ENCODE assay signal across 28 cellular contexts in the genomic region with DNA sequence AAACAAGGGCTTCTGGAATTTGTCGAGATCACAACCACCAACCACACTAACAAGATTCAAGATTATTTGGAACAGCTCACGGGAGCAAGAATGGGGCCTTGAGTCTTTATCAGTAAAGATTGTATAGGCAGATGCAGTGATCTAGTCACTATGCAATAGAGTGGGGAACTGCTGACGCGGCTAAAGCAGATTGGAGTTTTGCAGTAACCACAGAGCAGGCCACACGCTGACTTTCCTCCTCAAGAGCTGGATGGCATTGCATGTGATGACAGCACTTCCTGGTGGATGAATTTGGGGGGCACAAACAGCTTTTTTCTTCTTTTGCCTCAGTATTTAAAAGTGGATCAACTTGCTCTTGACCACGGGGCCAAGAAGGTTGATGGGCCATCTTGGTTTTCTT. TPM values are rescaled to one million over a fixed set of nuclear protein-coding genes. Genes with fewer than 3 reads are reported as not detected.
"Had no signal": no experiment of that assay in that cellular context is flagged by ENCODE, and none has a peak within 500 bp of the region (broad histone marks: within the 10 kb centered on the region; RNA-seq: fewer than 3 reads in every experiment).

No MANE protein-coding gene starts in this region.

- H3K4me3 ChIP-seq: hepatocyte, left lung, lung, psoas muscle, right atrium auricular region, skin epidermis, tibial artery had no signal

- ATAC-seq: activated CD4-positive, alpha-beta T cell treated with anti-CD3 and anti-CD28 coated beads for 36 hours; foreskin keratinocyte; left lung; natural killer cell; psoas muscle; stimulated activated effector memory CD8-positive, alpha-beta T cell treated with anti-CD3 and anti-CD28 coated beads, Interleukin-12 subunit alpha, Interleukin-12 subunit beta, amount 100 ng/mL, for 72 hours; stimulated activated naive CD8-positive, alpha-beta T cell treated with anti-CD3 and anti-CD28 coated beads, Interleukin-15, amount 100 ng/mL, for 72 hours; WTC11 had no signal

- H3K79me2 ChIP-seq: hepatocyte had no signal

- H3K27me3 ChIP-seq: foreskin keratinocyte, hepatocyte, right atrium auricular region had no signal

- FAIRE-seq: astrocyte, colon had no signal

- H2AFZ ChIP-seq: hepatocyte had no signal

- H3K9me3 ChIP-seq: left lung, psoas muscle, right atrium auricular region, tibial artery had no signal

- DNase-seq: activated CD4-positive, alpha-beta T cell treated with anti-CD3 and anti-CD28 coated beads for 36 hours; activated CD4-positive, alpha-beta T cell treated with anti-CD3 and anti-CD28 coated beads, Interleukin-2, amount 50 U/mL, for 48 hours; activated CD8-positive, alpha-beta memory T cell treated with anti-CD3 and anti-CD28 coated beads, Interleukin-2, amount 50 U/mL, for 48 hours; activated naive CD4-positive, alpha-beta T cell treated with Interleukin-2 at 50 U/mL for 16 hours; activated naive CD8-positive, alpha-beta T cell treated with anti-CD3 and anti-CD28 coated beads for 36 hours; activated T-cell treated with anti-CD3 and anti-CD28 coated beads, Interleukin-2, amount 50 U/mL, for 48 hours; effector memory CD4-positive, alpha-beta T cell; foreskin keratinocyte; glutamatergic neuron; kidney glomerular epithelial cell; left lung; natural killer cell; psoas muscle; stimulated activated CD4-positive, alpha-beta T cell treated with anti-CD3 and anti-CD28 coated beads, Interleukin-2, amount 100 ng/mL, for 24 hours; stimulated activated naive CD8-positive, alpha-beta T cell treated with anti-CD3 and anti-CD28 coated beads, Interleukin-15, amount 100 ng/mL, for 72 hours; tibial artery had no signal

- H3K27ac ChIP-seq: foreskin keratinocyte, hepatocyte, left lung, psoas muscle, right atrium auricular region, skin epidermis, tibial artery had no signal

- H3K4me2 ChIP-seq: hepatocyte had no signal

- H3K36me3 ChIP-seq: left lung, right atrium auricular region, tibial artery had no signal

- H3K4me1 ChIP-seq: left lung, psoas muscle, right atrium auricular region, tibial artery had no signal

RNA-seq across cellular contexts. Expression of gene KCNK13, which starts 46.0 kb away (rescaled TPM):
- total RNA-seq: activated CD4-positive, alpha-beta T cell treated with anti-CD3 and anti-CD28 coated beads for 36 hours; activated CD8-positive, alpha-beta memory T cell treated with anti-CD3 and anti-CD28 coated beads for 36 hours; activated naive CD8-positive, alpha-beta T cell treated with anti-CD3 and anti-CD28 coated beads for 36 hours; dermis microvascular lymphatic vessel endothelial cell; foreskin keratinocyte; mesothelial cell of epicardium; natural killer cell; osteocyte had no signal
